1 cellular context compared by ENCODE assay signal in the genomic region with DNA sequence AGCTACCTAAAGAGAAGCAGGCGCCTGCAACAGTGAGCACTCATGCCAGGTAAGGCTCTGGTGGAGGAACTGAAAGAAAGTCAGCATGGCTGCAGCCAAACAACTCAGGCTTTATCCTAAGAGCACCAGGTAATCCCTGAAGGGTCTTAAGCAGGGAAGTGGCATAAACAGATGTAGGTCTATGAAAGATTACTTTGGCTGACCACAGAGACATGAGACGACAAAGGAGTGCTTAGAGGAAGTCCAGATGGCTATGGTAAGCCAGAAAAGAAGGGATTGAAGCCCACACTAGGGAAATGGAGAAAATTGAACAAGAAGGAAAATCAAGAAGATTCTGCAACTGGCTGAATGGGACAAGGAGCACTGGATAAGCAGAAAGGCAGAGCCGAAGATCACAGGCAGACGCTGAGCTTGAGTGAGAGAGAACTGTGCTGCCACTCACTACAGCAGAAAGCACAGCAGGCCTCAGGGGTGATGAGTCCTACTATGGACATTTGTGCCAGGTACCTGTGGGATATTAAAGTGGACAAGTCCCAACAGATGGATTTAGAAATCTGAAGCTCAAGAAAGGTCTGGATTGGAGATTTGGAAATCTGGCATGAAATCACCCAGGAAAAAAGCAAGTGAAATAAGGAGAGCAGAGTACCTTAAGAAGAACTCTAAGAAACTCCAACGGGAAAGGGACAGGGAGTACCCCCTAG.
TF ChIP-seq lines count a peak whose summit lies in the region.

No MANE protein-coding gene starts in this region.

TF ChIP-seq in H1, 55 proteins besides CTCF, POLR2A, EP300 and RAD21:
- TF ChIP-seq RXRA (IDR thresholded peaks at IDR 0.05; ENCODE audit: insufficient read depth, low read depth, low read length) (no peak), JUN (IDR thresholded peaks at IDR 0.05; ENCODE audit: low read depth, low read length) (no peak), JUND (IDR thresholded peaks at IDR 0.05; ENCODE audit: low read length) (no peak), RFX5 (IDR thresholded peaks at IDR 0.05; ENCODE audit: borderline replicate concordance, low read depth, low read length) (no peak), EGR1 (IDR thresholded peaks at IDR 0.05; ENCODE audit: borderline replicate concordance, low read depth, low read length) (no peak), TCF12 (IDR thresholded peaks at IDR 0.05; ENCODE audit: low read depth, low read length) (no peak), TBP (IDR thresholded peaks at IDR 0.05; ENCODE audit: low read depth, low read length) (no peak), TAF7 (optimal IDR thresholded peaks at IDR 0.05; ENCODE audit: borderline replicate concordance, low read depth, low read length) (no peak), SRF (IDR thresholded peaks at IDR 0.05; ENCODE audit: low read depth, low read length) (no peak), KDM1A (IDR thresholded peaks at IDR 0.05; ENCODE audit: borderline replicate concordance, low read length) (no peak), BACH1 (IDR thresholded peaks at IDR 0.05; ENCODE audit: low read length) (no peak), SP4 (IDR thresholded peaks at IDR 0.05; ENCODE audit: low read length) (no peak), NANOG (IDR thresholded peaks at IDR 0.05; ENCODE audit: insufficient read depth, low read depth, low read length, poor library complexity, severe bottlenecking) (no peak), BCL11A (IDR thresholded peaks at IDR 0.05; ENCODE audit: low read depth in 2 of 2, low read length in 2 of 2) (no peak), HDAC6 (IDR thresholded peaks at IDR 0.05; ENCODE audit: low read depth, low read length) (no peak), POU5F1 (IDR thresholded peaks at IDR 0.05; ENCODE audit: low read depth, low read length) (no peak)
- TF ChIP-seq, protein P1, sequence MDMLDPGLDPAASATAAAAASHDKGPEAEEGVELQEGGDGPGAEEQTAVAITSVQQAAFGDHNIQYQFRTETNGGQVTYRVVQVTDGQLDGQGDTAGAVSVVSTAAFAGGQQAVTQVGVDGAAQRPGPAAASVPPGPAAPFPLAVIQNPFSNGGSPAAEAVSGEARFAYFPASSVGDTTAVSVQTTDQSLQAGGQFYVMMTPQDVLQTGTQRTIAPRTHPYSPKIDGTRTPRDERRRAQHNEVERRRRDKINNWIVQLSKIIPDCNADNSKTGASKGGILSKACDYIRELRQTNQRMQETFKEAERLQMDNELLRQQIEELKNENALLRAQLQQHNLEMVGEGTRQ (IDR thresholded peaks at IDR 0.05; ENCODE audit: low read length) = no peak
- TF ChIP-seq, protein P2, sequence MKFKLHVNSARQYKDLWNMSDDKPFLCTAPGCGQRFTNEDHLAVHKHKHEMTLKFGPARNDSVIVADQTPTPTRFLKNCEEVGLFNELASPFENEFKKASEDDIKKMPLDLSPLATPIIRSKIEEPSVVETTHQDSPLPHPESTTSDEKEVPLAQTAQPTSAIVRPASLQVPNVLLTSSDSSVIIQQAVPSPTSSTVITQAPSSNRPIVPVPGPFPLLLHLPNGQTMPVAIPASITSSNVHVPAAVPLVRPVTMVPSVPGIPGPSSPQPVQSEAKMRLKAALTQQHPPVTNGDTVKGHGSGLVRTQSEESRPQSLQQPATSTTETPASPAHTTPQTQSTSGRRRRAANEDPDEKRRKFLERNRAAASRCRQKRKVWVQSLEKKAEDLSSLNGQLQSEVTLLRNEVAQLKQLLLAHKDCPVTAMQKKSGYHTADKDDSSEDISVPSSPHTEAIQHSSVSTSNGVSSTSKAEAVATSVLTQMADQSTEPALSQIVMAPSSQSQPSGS (IDR thresholded peaks at IDR 0.05; ENCODE audit: low read length) = no peak
